8 cellular contexts compared by ENCODE assay signal in genomic region chr7:152313879-152314604, GRCh38.
DNase-seq lines count a peak whose midpoint lies in the region; FAIRE-seq and TF ChIP-seq lines count a peak whose summit lies in the region.

No MANE protein-coding gene starts in this region.

- intact Hi-C loops in activated T-helper 1 cell treated with anti-CD3 and anti-CD28 coated beads, Interleukin-12 subunit alpha, Interleukin-12 subunit beta, Interleukin-2, Interleukin-4 antibody, amounts not matched to agents 30 ng/mL and 10 ng/mL and 1 ng/mL, durations not matched to agents 14 hours and 24 hours and 36 hours (cut with micrococcal nuclease) = no loop called here

- H3K4me1 Mint-ChIP-seq in activated T-helper 1 cell treated with anti-CD3 and anti-CD28 coated beads, Interleukin-12 subunit alpha, Interleukin-12 subunit beta, Interleukin-2, Interleukin-4 antibody, amounts not matched to agents 30 ng/mL and 10 ng/mL and 1 ng/mL, durations not matched to agents 14 hours and 24 hours and 36 hours (ENCODE audit: low read depth) = peaks cover 13% of the 10 kb centered on the region

- FAIRE-seq in GM12892 (lab: Jason Lieb, UNC) = no peak

- no peaks in the 10 kb centered on the region for H3K9me3 Mint-ChIP-seq in activated T-helper 1 cell treated with anti-CD3 and anti-CD28 coated beads, Interleukin-12 subunit alpha, Interleukin-12 subunit beta, Interleukin-2, Interleukin-4 antibody, amounts not matched to agents 30 ng/mL and 10 ng/mL and 1 ng/mL, durations not matched to agents 14 hours and 24 hours and 36 hours

- DNase-seq in DMS153 treated with DMSO at 0.1 percent for 48 hours (lab: John Stamatoyannopoulos, UW; ENCODE audit: unreplicated experiment) = peak; percentile 92
- peak; percentile 43 for DNase-seq in NCI-H1092 (lab: John Stamatoyannopoulos, UW)
- DNase-seq in SK-N-MC (ENCODE audit: low read depth, low spot score) = peak; percentile 97
- peak; percentile 92 for DNase-seq in glomerular endothelial cell (ENCODE audit: extremely low read depth, low read depth, low spot score)
- DNase-seq in smooth muscle cell of the brain vasculature (ENCODE audit: low read depth, low spot score) = peak; percentile 37
- no peak for DNase-seq in GM12892 (ENCODE audit: insufficient read length)
- DNase-seq in iPS-NIHi7 (ENCODE audit: extremely low spot score) = no peak
- no peak for DNase-seq in activated T-helper 1 cell treated with anti-CD3 and anti-CD28 coated beads, Interleukin-12 subunit alpha, Interleukin-12 subunit beta, Interleukin-2, Interleukin-4 antibody, amounts not matched to agents 30 ng/mL and 10 ng/mL and 1 ng/mL, durations not matched to agents 14 hours and 24 hours and 36 hours (ENCODE audit: low spot score)

- no peaks in the 10 kb centered on the region for H3K9me3 ChIP-seq in SK-N-MC (ENCODE audit: low read depth, low read length)

- H3K27me3 Mint-ChIP-seq in activated T-helper 1 cell treated with anti-CD3 and anti-CD28 coated beads, Interleukin-12 subunit alpha, Interleukin-12 subunit beta, Interleukin-2, Interleukin-4 antibody, amounts not matched to agents 30 ng/mL and 10 ng/mL and 1 ng/mL, durations not matched to agents 14 hours and 24 hours and 36 hours (ENCODE audit: insufficient read depth) = no peaks in the 10 kb centered on the region

- no peak overlapping the region for H3K4me3 Mint-ChIP-seq in activated T-helper 1 cell treated with anti-CD3 and anti-CD28 coated beads, Interleukin-12 subunit alpha, Interleukin-12 subunit beta, Interleukin-2, Interleukin-4 antibody, amounts not matched to agents 30 ng/mL and 10 ng/mL and 1 ng/mL, durations not matched to agents 14 hours and 24 hours and 36 hours

- H3K4me3 ChIP-seq in SK-N-MC = peak overlapping the region; percentile 61

- no peak for TF ChIP-seq POLR2A in GM12892 (IDR thresholded peaks at IDR 0.05; ENCODE audit: low read depth, low read length)

- peaks cover 25% of the 10 kb centered on the region for H3K36me3 ChIP-seq in SK-N-MC (ENCODE audit: insufficient read depth, low read length)

- H3K27ac Mint-ChIP-seq in activated T-helper 1 cell treated with anti-CD3 and anti-CD28 coated beads, Interleukin-12 subunit alpha, Interleukin-12 subunit beta, Interleukin-2, Interleukin-4 antibody, amounts not matched to agents 30 ng/mL and 10 ng/mL and 1 ng/mL, durations not matched to agents 14 hours and 24 hours and 36 hours = no peak overlapping the region

- no peak overlapping the region for H3K9ac ChIP-seq in SK-N-MC (ENCODE audit: insufficient read length)

- peak overlapping the region; percentile 83 for H3K27ac ChIP-seq in SK-N-MC

- peaks cover 4% of the 10 kb centered on the region for H3K36me3 Mint-ChIP-seq in activated T-helper 1 cell treated with anti-CD3 and anti-CD28 coated beads, Interleukin-12 subunit alpha, Interleukin-12 subunit beta, Interleukin-2, Interleukin-4 antibody, amounts not matched to agents 30 ng/mL and 10 ng/mL and 1 ng/mL, durations not matched to agents 14 hours and 24 hours and 36 hours (ENCODE audit: low read depth)

Comparison
In these comparisons a context has a peak if more than half of its experiments do, and no peak if none do; other contexts are left out.
1. DNase-seq: peak in DMS153 treated with DMSO at 0.1 percent for 48 hours (single experiment), NCI-H1092 (single experiment), SK-N-MC (single experiment), glomerular endothelial cell (single experiment) and smooth muscle cell of the brain vasculature (single experiment); none in GM12892 (single experiment), iPS-NIHi7 (single experiment) and activated T-helper 1 cell treated with anti-CD3 and anti-CD28 coated beads, Interleukin-12 subunit alpha, Interleukin-12 subunit beta, Interleukin-2, Interleukin-4 antibody, amounts not matched to agents 30 ng/mL and 10 ng/mL and 1 ng/mL, durations not matched to agents 14 hours and 24 hours and 36 hours (single experiment).